ENCODE assay signal across 8 cellular contexts in the genomic region with DNA sequence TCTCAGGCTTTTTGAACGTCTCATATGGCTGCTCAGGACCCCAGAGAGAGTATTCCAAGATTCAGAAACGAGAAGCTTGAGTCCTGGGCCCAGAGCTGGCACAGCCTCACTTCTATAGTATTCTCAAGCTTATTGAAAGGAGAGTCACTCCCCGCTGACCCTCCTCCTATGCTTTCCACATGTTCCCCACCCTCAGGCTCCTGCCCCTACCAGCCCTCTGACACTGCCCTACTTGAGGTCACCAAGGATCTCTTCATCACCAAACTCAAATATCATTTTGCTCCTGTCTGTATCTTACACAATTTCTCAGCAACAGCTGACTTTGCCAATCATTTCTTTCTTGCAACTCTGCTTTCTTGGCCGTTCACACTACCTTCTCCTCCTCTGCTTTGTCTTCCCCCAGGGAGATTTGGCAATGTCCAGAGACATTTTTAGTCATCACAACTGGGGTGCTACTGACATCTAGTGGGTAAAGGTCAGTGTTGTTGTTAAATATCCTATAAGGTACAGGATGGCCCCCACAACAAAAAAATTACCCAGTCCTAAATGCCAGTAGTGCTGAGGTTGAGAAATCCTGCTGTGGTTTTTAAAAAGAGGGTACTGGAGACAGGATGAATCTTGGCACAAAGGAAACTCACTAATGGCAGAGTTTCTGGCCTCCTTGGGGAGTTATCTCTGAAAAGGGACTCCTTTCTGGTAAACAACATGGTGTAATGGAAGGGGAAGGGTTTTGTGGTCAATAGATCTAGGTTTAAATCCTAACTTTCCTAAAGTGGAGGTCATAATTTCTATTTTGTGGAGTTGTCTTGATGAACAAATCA.
DNase-seq lines count a peak whose midpoint lies in the region; ATAC-seq and TF ChIP-seq lines count a peak whose summit lies in the region.

No MANE protein-coding gene starts in this region.

- peaks cover 85% of the 10 kb centered on the region for H3K27me3 ChIP-seq in WERI-Rb-1 (ENCODE audit: insufficient read depth, low read depth, severe bottlenecking)

- no peak overlapping the region for H3K27ac ChIP-seq in WERI-Rb-1

- ATAC-seq in GM21526 (IDR thresholded peaks at IDR 0.05; ENCODE audit: low FRiP score, unreplicated experiment), result peak; percentile 76
- ATAC-seq in HG03575 (IDR thresholded peaks at IDR 0.05; ENCODE audit: extremely low read depth, insufficient number of reproducible peaks, low FRiP score, unreplicated experiment), result peak; percentile 89

- POLR2A ChIA-PET in GM10248 (lab: Yijun Ruan, JAX), result no interaction called here

- H3K9me3 ChIP-seq in WERI-Rb-1 (ENCODE audit: severe bottlenecking), result no peaks in the 10 kb centered on the region

- H3K36me3 ChIP-seq in WERI-Rb-1, result no peaks in the 10 kb centered on the region

- CTCF ChIA-PET in GM10248 (lab: Yijun Ruan, JAX), result interaction anchor here (0.6 to 22.5 kb wide), 25 partner anchors 9 to 794 kb away, joined by 3 to 486 read pairs (median 4); a partner anchor contains a TSS

- DNase-seq in GM10248 (ENCODE audit: extremely low spot score), result peak; percentile 38
- DNase-seq in WERI-Rb-1, result no peak
- DNase-seq in kidney glomerular epithelial cell (lab: John Stamatoyannopoulos, UW), result peak; percentile 35
- DNase-seq in D341Med (ENCODE audit: low spot score), result no peak
- no peak for DNase-seq in GOT3 (lab: John Stamatoyannopoulos, UW)
- DNase-seq in NCI-H1092 treated with DMSO at 0.1 percent for 48 hours (lab: John Stamatoyannopoulos, UW), result no peak

- peak; percentile 52 for TF ChIP-seq CTCF in GM10248 (IDR thresholded peaks at IDR 0.05; ENCODE audit: control extremely low read depth, extremely low read depth, low read depth, missing control alignments)
- TF ChIP-seq CTCF in WERI-Rb-1 (IDR thresholded peaks at IDR 0.05; ENCODE audit: low read depth, low read length), result peak; percentile 14; the same call in 1 of the 2 replicates

- no peak overlapping the region for H3K4me3 ChIP-seq in WERI-Rb-1 (ENCODE audit: low read depth, low read length)

Comparison
In these comparisons a context has a peak if more than half of its experiments do, and no peak if none do; other contexts are left out.
1. DNase-seq: peak in GM10248 (single experiment) and kidney glomerular epithelial cell (single experiment); none in WERI-Rb-1 (single experiment), D341Med (single experiment), GOT3 (single experiment) and NCI-H1092 treated with DMSO at 0.1 percent for 48 hours (single experiment).